Comparison of ENCODE assay signal across 1 cellular context in genomic region chr6:20681243-20681684, GRCh38.
TF ChIP-seq lines count a peak whose summit lies in the region.

No MANE protein-coding gene starts in this region.

TF ChIP-seq in HepG2, 621 proteins besides CTCF, POLR2A, EP300 and RAD21 (continued from another document and continues in another):
- peak; percentile 80; the same call in 1 of the 2 replicates for TF ChIP-seq TFAP4 (IDR thresholded peaks at IDR 0.05; ENCODE audit: borderline replicate concordance, low read depth)
- no peak for TF ChIP-seq ZBTB7A (CRISPR knock-in tag; IDR thresholded peaks at IDR 0.05)
- TF ChIP-seq HNRNPL (IDR thresholded peaks at IDR 0.05; ENCODE audit: low read depth, low read length) = peak; percentile 66; the same call in 1 of the 2 replicates
- TF ChIP-seq MEIS2 (CRISPR knock-in tag; IDR thresholded peaks at IDR 0.05) = 0 out of 2 replicates have a peak, but pooled peaks have one; percentile 45
- TF ChIP-seq ZNF530 (CRISPR knock-in tag; IDR thresholded peaks at IDR 0.05; ENCODE audit: low read depth) = no peak
- 0 out of 2 replicates have a peak, but pooled peaks have one; percentile 68 for TF ChIP-seq MIER2 (CRISPR knock-in tag; IDR thresholded peaks at IDR 0.05)
- no peak for TF ChIP-seq TMF1 (CRISPR knock-in tag; IDR thresholded peaks at IDR 0.05; ENCODE audit: low read depth)
- TF ChIP-seq HOXA5 (CRISPR knock-in tag; IDR thresholded peaks at IDR 0.05) = no peak
- no peak for TF ChIP-seq PCBP2 (optimal IDR thresholded peaks at IDR 0.05; ENCODE audit: low read depth, low read length, poor library complexity, severe bottlenecking)
- peak; percentile 78 for TF ChIP-seq FOXA3 (CRISPR knock-in tag; IDR thresholded peaks at IDR 0.05)
- TF ChIP-seq SIX4 (CRISPR knock-in tag; IDR thresholded peaks at IDR 0.05) = peak; percentile 58; the same call in 1 of the 2 replicates
- no peak for TF ChIP-seq ZNF674 (CRISPR knock-in tag; IDR thresholded peaks at IDR 0.05; ENCODE audit: low read depth)
- TF ChIP-seq, protein P1, sequence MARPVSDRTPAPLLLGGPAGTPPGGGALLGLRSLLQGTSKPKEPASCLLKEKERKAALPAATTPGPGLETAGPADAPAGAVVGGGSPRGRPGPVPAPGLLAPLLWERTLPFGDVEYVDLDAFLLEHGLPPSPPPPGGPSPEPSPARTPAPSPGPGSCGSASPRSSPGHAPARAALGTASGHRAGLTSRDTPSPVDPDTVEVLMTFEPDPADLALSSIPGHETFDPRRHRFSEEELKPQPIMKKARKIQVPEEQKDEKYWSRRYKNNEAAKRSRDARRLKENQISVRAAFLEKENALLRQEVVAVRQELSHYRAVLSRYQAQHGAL (CRISPR knock-in tag; IDR thresholded peaks at IDR 0.05; ENCODE audit: not compliant biosample characterization) = no peak
- TF ChIP-seq ISL2 (CRISPR knock-in tag; IDR thresholded peaks at IDR 0.05) = 0 out of 2 replicates have a peak, but pooled peaks have one; percentile 52
- TF ChIP-seq ZNF841 (CRISPR knock-in tag; IDR thresholded peaks at IDR 0.05; ENCODE audit: borderline replicate concordance) = no peak
- 0 out of 2 replicates have a peak, but pooled peaks have one; percentile 3 for TF ChIP-seq ATF1 (CRISPR knock-in tag; IDR thresholded peaks at IDR 0.05)
- TF ChIP-seq MAX (IDR thresholded peaks at IDR 0.05) = no peak; the same call in 1 of the 2 replicates
- no peak for TF ChIP-seq ZMAT3 (CRISPR knock-in tag; conservative IDR thresholded peaks at IDR 0.05)
- no peak for TF ChIP-seq CBX1 (IDR thresholded peaks at IDR 0.05; ENCODE audit: low read depth)
- TF ChIP-seq, protein P2, sequence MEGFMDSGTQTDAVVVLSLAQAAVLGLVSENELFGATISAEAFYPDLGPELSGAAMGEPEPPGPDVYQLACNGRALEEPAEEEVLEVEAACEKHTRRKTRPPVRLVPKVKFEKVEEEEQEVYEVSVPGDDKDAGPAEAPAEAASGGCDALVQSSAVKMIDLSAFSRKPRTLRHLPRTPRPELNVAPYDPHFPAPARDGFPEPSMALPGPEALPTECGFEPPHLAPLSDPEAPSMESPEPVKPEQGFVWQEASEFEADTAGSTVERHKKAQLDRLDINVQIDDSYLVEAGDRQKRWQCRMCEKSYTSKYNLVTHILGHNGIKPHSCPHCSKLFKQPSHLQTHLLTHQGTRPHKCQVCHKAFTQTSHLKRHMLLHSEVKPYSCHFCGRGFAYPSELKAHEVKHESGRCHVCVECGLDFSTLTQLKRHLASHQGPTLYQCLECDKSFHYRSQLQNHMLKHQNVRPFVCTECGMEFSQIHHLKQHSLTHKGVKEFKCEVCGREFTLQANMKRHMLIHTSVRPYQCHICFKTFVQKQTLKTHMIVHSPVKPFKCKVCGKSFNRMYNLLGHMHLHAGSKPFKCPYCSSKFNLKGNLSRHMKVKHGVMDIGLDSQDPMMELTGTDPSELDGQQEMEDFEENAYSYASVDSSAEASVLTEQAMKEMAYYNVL (CRISPR knock-in tag; IDR thresholded peaks at IDR 0.05; ENCODE audit: borderline replicate concordance) = peak; percentile 47; the same call in 1 of the 2 replicates
- TF ChIP-seq NPAS2 (CRISPR knock-in tag; IDR thresholded peaks at IDR 0.05; ENCODE audit: borderline replicate concordance) = no peak
- 0 out of 2 replicates have a peak, but pooled peaks have one; percentile 65 for TF ChIP-seq ZNF441 (CRISPR knock-in tag; IDR thresholded peaks at IDR 0.05; ENCODE audit: borderline replicate concordance)
- TF ChIP-seq BCL6 (CRISPR knock-in tag; IDR thresholded peaks at IDR 0.05) = peak; percentile 48; the same call in 1 of the 2 replicates
- TF ChIP-seq EEA1 (CRISPR knock-in tag; IDR thresholded peaks at IDR 0.05; ENCODE audit: borderline replicate concordance) = no peak
- TF ChIP-seq NFATC3 (CRISPR knock-in tag; IDR thresholded peaks at IDR 0.05) = no peak
- TF ChIP-seq, protein P3, sequence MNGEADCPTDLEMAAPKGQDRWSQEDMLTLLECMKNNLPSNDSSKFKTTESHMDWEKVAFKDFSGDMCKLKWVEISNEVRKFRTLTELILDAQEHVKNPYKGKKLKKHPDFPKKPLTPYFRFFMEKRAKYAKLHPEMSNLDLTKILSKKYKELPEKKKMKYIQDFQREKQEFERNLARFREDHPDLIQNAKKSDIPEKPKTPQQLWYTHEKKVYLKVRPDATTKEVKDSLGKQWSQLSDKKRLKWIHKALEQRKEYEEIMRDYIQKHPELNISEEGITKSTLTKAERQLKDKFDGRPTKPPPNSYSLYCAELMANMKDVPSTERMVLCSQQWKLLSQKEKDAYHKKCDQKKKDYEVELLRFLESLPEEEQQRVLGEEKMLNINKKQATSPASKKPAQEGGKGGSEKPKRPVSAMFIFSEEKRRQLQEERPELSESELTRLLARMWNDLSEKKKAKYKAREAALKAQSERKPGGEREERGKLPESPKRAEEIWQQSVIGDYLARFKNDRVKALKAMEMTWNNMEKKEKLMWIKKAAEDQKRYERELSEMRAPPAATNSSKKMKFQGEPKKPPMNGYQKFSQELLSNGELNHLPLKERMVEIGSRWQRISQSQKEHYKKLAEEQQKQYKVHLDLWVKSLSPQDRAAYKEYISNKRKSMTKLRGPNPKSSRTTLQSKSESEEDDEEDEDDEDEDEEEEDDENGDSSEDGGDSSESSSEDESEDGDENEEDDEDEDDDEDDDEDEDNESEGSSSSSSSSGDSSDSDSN (CRISPR knock-in tag; IDR thresholded peaks at IDR 0.05) = no peak
- no peak for TF ChIP-seq ZBTB8A (CRISPR knock-in tag; IDR thresholded peaks at IDR 0.05; ENCODE audit: borderline replicate concordance, low read depth)
- TF ChIP-seq, protein P4, sequence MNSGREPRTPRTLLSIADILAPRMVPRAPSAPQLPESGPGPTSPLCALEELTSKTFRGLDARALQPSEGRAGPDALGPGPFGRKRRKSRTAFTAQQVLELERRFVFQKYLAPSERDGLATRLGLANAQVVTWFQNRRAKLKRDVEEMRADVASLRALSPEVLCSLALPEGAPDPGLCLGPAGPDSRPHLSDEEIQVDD (CRISPR knock-in tag; IDR thresholded peaks at IDR 0.05; ENCODE audit: borderline replicate concordance) = no peak
- TF ChIP-seq, protein P5, sequence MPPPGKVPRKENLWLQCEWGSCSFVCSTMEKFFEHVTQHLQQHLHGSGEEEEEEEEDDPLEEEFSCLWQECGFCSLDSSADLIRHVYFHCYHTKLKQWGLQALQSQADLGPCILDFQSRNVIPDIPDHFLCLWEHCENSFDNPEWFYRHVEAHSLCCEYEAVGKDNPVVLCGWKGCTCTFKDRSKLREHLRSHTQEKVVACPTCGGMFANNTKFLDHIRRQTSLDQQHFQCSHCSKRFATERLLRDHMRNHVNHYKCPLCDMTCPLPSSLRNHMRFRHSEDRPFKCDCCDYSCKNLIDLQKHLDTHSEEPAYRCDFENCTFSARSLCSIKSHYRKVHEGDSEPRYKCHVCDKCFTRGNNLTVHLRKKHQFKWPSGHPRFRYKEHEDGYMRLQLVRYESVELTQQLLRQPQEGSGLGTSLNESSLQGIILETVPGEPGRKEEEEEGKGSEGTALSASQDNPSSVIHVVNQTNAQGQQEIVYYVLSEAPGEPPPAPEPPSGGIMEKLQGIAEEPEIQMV (CRISPR knock-in tag; IDR thresholded peaks at IDR 0.05; ENCODE audit: low read depth) = no peak
- no peak for TF ChIP-seq HHEX (CRISPR knock-in tag; IDR thresholded peaks at IDR 0.05)
- no peak for TF ChIP-seq ZNF670 (CRISPR knock-in tag; IDR thresholded peaks at IDR 0.05; ENCODE audit: borderline replicate concordance)
- no peak for TF ChIP-seq NONO (IDR thresholded peaks at IDR 0.05)
- TF ChIP-seq NONO (CRISPR knock-in tag; conservative IDR thresholded peaks at IDR 0.05) = 0 out of 2 replicates have a peak, but pooled peaks have one; percentile 40
- TF ChIP-seq HES4 (CRISPR knock-in tag; IDR thresholded peaks at IDR 0.05; ENCODE audit: borderline replicate concordance) = no peak
- no peak for TF ChIP-seq ZBTB1 (CRISPR knock-in tag; IDR thresholded peaks at IDR 0.05; ENCODE audit: borderline replicate concordance)
- TF ChIP-seq ZSCAN20 (CRISPR knock-in tag; IDR thresholded peaks at IDR 0.05; ENCODE audit: borderline replicate concordance) = no peak
- TF ChIP-seq ZNF138 (CRISPR knock-in tag; IDR thresholded peaks at IDR 0.05; ENCODE audit: low read depth) = no peak
- peak; percentile 63; the same call in 1 of the 2 replicates for TF ChIP-seq DPF2 (CRISPR knock-in tag; IDR thresholded peaks at IDR 0.05; ENCODE audit: borderline replicate concordance, low read depth)
- TF ChIP-seq, protein P6, sequence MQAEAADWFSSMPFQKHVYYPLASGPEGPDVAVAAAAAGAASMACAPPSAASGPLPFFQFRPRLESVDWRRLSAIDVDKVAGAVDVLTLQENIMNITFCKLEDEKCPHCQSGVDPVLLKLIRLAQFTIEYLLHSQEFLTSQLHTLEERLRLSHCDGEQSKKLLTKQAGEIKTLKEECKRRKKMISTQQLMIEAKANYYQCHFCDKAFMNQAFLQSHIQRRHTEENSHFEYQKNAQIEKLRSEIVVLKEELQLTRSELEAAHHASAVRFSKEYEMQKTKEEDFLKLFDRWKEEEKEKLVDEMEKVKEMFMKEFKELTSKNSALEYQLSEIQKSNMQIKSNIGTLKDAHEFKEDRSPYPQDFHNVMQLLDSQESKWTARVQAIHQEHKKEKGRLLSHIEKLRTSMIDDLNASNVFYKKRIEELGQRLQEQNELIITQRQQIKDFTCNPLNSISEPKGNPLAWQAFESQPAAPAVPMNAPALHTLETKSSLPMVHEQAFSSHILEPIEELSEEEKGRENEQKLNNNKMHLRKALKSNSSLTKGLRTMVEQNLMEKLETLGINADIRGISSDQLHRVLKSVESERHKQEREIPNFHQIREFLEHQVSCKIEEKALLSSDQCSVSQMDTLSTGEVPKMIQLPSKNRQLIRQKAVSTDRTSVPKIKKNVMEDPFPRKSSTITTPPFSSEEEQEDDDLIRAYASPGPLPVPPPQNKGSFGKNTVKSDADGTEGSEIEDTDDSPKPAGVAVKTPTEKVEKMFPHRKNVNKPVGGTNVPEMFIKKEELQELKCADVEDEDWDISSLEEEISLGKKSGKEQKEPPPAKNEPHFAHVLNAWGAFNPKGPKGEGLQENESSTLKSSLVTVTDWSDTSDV (CRISPR knock-in tag; IDR thresholded peaks at IDR 0.05) = no peak
- TF ChIP-seq ZNF720 (CRISPR knock-in tag; IDR thresholded peaks at IDR 0.05) = no peak
- TF ChIP-seq KMT2B (CRISPR knock-in tag; IDR thresholded peaks at IDR 0.05) = peak; percentile 53; the same call in 1 of the 2 replicates
- TF ChIP-seq NKX3-1 (CRISPR knock-in tag; IDR thresholded peaks at IDR 0.05) = no peak
- peak; percentile 52; the same call in 1 of the 2 replicates for TF ChIP-seq ZNF12 (CRISPR knock-in tag; IDR thresholded peaks at IDR 0.05)
- TF ChIP-seq KDM5B (CRISPR knock-in tag; IDR thresholded peaks at IDR 0.05; ENCODE audit: borderline replicate concordance) = no peak
- TF ChIP-seq ZNF672 (CRISPR knock-in tag; IDR thresholded peaks at IDR 0.05) = no peak
- no peak for TF ChIP-seq ZNF256 (CRISPR knock-in tag; conservative IDR thresholded peaks at IDR 0.05)
- TF ChIP-seq ZKSCAN8 (CRISPR knock-in tag; IDR thresholded peaks at IDR 0.05; ENCODE audit: borderline replicate concordance) = peak; percentile 34; the same call in 1 of the 2 replicates
- no peak for TF ChIP-seq GTF3A (CRISPR knock-in tag; conservative IDR thresholded peaks at IDR 0.05)
- no peak for TF ChIP-seq NR2F1 (CRISPR knock-in tag; IDR thresholded peaks at IDR 0.05)
- peak; percentile 78 for TF ChIP-seq IRF2 (CRISPR knock-in tag; IDR thresholded peaks at IDR 0.05)
- TF ChIP-seq ZNF264 (CRISPR knock-in tag; IDR thresholded peaks at IDR 0.05) = 0 out of 2 replicates have a peak, but pooled peaks have one; percentile 34
- 0 out of 2 replicates have a peak, but pooled peaks have one; percentile 28 for TF ChIP-seq CCDC6 (CRISPR knock-in tag; IDR thresholded peaks at IDR 0.05)
- no peak for TF ChIP-seq AKAP8 (CRISPR knock-in tag; IDR thresholded peaks at IDR 0.05)
- peak; percentile 62; the same call in 1 of the 2 replicates for TF ChIP-seq SALL1 (CRISPR knock-in tag; IDR thresholded peaks at IDR 0.05)
- TF ChIP-seq KLF15 (CRISPR knock-in tag; IDR thresholded peaks at IDR 0.05; ENCODE audit: borderline replicate concordance) = no peak
- no peak for TF ChIP-seq KLF12 (CRISPR knock-in tag; IDR thresholded peaks at IDR 0.05; ENCODE audit: borderline replicate concordance)
- no peak for TF ChIP-seq ONECUT2 (CRISPR knock-in tag; IDR thresholded peaks at IDR 0.05)
- no peak for TF ChIP-seq KLF9 (CRISPR knock-in tag; IDR thresholded peaks at IDR 0.05; ENCODE audit: low read depth)
- TF ChIP-seq, protein P7, sequence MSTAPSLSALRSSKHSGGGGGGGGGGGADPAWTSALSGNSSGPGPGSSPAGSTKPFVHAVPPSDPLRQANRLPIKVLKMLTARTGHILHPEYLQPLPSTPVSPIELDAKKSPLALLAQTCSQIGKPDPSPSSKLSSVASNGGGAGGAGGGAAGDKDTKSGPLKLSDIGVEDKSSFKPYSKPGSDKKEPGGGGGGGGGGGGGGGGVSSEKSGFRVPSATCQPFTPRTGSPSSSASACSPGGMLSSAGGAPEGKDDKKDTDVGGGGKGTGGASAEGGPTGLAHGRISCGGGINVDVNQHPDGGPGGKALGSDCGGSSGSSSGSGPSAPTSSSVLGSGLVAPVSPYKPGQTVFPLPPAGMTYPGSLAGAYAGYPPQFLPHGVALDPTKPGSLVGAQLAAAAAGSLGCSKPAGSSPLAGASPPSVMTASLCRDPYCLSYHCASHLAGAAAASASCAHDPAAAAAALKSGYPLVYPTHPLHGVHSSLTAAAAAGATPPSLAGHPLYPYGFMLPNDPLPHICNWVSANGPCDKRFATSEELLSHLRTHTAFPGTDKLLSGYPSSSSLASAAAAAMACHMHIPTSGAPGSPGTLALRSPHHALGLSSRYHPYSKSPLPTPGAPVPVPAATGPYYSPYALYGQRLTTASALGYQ (CRISPR knock-in tag; IDR thresholded peaks at IDR 0.05) = no peak
- TF ChIP-seq E2F5 (CRISPR knock-in tag; conservative IDR thresholded peaks at IDR 0.05) = no peak
- no peak for TF ChIP-seq MAZ (IDR thresholded peaks at IDR 0.05; ENCODE audit: borderline replicate concordance, low read depth, low read length)
- TF ChIP-seq MAZ (CRISPR knock-in tag; IDR thresholded peaks at IDR 0.05; ENCODE audit: low read depth) = no peak
